Comparison of ENCODE assay signal across 7 cellular contexts in the genomic region with DNA sequence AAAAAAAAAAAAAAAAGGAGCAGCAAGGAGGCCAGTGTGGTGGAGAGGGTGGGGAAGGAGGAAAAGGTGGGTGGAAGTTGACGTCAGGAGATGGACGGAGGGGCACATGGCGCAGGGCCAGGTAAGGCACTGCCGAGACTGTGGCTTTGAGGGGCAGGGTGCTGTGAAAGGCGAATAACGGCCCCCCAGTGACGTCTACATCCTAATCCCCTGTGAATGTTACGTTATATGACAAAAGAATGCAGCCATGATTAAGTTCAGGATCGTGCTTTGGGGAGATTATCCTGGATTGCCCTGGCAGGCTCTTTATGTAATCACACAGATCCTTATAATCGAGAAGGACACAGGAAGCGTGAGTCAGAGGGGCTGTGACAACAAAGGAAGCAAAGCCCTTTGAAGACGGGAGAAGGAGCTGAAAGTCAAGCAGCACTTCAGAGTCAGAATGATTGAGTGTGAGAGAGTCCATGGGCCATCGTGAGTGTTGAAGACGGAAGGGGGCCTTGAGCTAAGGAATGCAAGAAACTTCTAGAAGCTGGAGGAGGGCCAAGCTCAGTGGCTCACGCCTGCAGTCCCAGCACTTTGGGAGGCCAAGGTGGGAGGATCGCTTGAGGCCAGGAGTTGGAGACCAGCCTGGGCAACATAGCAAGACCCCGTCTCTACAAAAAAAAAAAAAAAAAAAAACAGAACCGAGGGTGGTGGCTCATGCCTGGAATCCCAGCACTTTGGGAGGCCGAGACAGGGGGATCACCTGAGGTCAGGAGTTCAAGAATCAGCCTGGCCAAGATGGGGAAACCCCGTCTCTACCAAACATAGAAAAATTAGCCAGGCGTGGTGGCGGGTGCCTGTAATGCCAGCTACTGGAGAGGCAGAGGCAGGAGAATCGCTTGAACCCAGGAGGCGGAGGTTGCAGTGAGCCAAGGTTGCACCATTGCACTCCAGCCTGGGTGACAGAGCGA. TPM values are rescaled to one million over a fixed set of nuclear protein-coding genes. Genes with fewer than 3 reads are reported as not detected.
DNase-seq lines count a peak whose midpoint lies in the region; ATAC-seq, FAIRE-seq and TF ChIP-seq lines count a peak whose summit lies in the region.

No MANE protein-coding gene starts in this region.

- peak; percentile 64 to 65 for ATAC-seq in left cardiac atrium
- ATAC-seq in stimulated activated naive B cell treated with anti-CD40 and anti-IgM and Interleukin-4, amounts not matched to agents 10 μg/mL and 1 μg/mL and 100 μg/mL, for 72 hours (replicated peaks), result peak; percentile 28 to 29

- DNase-seq in HFF-Myc (ENCODE audit: extremely low read depth, low read depth) (peak; percentile 88), left cardiac atrium (peak; percentile 76), COR-L47 (lab: John Stamatoyannopoulos, UW) (no peak)
- DNase-seq in stimulated activated naive B cell treated with anti-CD40 and anti-IgM and Interleukin-4, amounts not matched to agents 10 μg/mL and 1 μg/mL and 100 μg/mL, for 72 hours, result no peak
- no peak for DNase-seq in activated CD8-positive, alpha-beta memory T cell treated with anti-CD3 and anti-CD28 coated beads, Interleukin-2, amount 50 U/mL, for 48 hours
- DNase-seq in activated CD8-positive, alpha-beta memory T cell treated with anti-CD3 and anti-CD28 coated beads, Interleukin-2, amount 50 U/mL, for 4 hours, result no peak

- TF ChIP-seq CTCF in HFF-Myc (IDR thresholded peaks at IDR 0.05; ENCODE audit: low read depth, low read length, missing control alignments), result no peak

- no peak overlapping the region for H3K4me3 ChIP-seq in HFF-Myc (replicated peaks; ENCODE audit: low read depth, low read length)

- intact Hi-C loops in left cardiac atrium (cut with DNase I), result loop anchor here in 1 of 2 donors (5.0 kb wide), 1 partner anchor 162 kb away; a partner anchor contains a TSS

- H3K9me3 Mint-ChIP-seq in stimulated activated naive B cell treated with anti-CD40 and anti-IgM and Interleukin-4, amounts not matched to agents 10 μg/mL and 1 μg/mL and 100 μg/mL, for 72 hours, result peaks cover 0 to 1% of the 10 kb centered on the region in 2 donors

- peaks cover 47 to 58% of the 10 kb centered on the region in 2 donors for H3K27me3 Mint-ChIP-seq in stimulated activated naive B cell treated with anti-CD40 and anti-IgM and Interleukin-4, amounts not matched to agents 10 μg/mL and 1 μg/mL and 100 μg/mL, for 72 hours

- H3K36me3 Mint-ChIP-seq in stimulated activated naive B cell treated with anti-CD40 and anti-IgM and Interleukin-4, amounts not matched to agents 10 μg/mL and 1 μg/mL and 100 μg/mL, for 72 hours, result no peaks in the 10 kb centered on the region

- FAIRE-seq in TTC549 (lab: Jason Lieb, UNC), result peak; percentile 82

- H3K4me1 Mint-ChIP-seq in stimulated activated naive B cell treated with anti-CD40 and anti-IgM and Interleukin-4, amounts not matched to agents 10 μg/mL and 1 μg/mL and 100 μg/mL, for 72 hours, result peaks cover 31 to 35% of the 10 kb centered on the region in 2 donors

- no peak overlapping the region for H3K27ac Mint-ChIP-seq in stimulated activated naive B cell treated with anti-CD40 and anti-IgM and Interleukin-4, amounts not matched to agents 10 μg/mL and 1 μg/mL and 100 μg/mL, for 72 hours

- peak overlapping the region in 1 of 2 donors; percentile 22 for H3K4me3 Mint-ChIP-seq in stimulated activated naive B cell treated with anti-CD40 and anti-IgM and Interleukin-4, amounts not matched to agents 10 μg/mL and 1 μg/mL and 100 μg/mL, for 72 hours

RNA-seq across cellular contexts. Expression of a gene that starts 13.8 kb away (rescaled TPM):
- total RNA-seq in left cardiac atrium, result not detected

RNA-seq across cellular contexts. Expression of a gene that starts 13.9 kb away (rescaled TPM):
- total RNA-seq in left cardiac atrium, result 1 to 10 TPM; 2.4 to 6.2 TPM

RNA-seq across cellular contexts. Expression of a gene that starts 41.5 kb away (rescaled TPM):
- 10 to 100 TPM; 27.5 to 64.7 TPM for total RNA-seq in left cardiac atrium

Comparison
In these comparisons a context has a peak if more than half of its experiments do, and no peak if none do; other contexts are left out.
1. DNase-seq: peak in HFF-Myc (single experiment) and left cardiac atrium (single experiment); none in stimulated activated naive B cell treated with anti-CD40 and anti-IgM and Interleukin-4, amounts not matched to agents 10 μg/mL and 1 μg/mL and 100 μg/mL, for 72 hours (single experiment), COR-L47 (single experiment), activated CD8-positive, alpha-beta memory T cell treated with anti-CD3 and anti-CD28 coated beads, Interleukin-2, amount 50 U/mL, for 48 hours (single experiment) and activated CD8-positive, alpha-beta memory T cell treated with anti-CD3 and anti-CD28 coated beads, Interleukin-2, amount 50 U/mL, for 4 hours (single experiment).